Comparison of ENCODE assay signal across 8 cellular contexts in genomic region chr19:40392894-40393517, GRCh38. TPM values are rescaled to one million over a fixed set of nuclear protein-coding genes. Genes with fewer than 3 reads are reported as not detected.
DNase-seq lines count a peak whose midpoint lies in the region; ATAC-seq lines count a peak whose summit lies in the region.
"Had no signal": no experiment of that assay in that cellular context is flagged by ENCODE, and none has a peak within 500 bp of the region (broad histone marks: within the 10 kb centered on the region; RNA-seq: fewer than 3 reads in every experiment).

No MANE protein-coding gene starts in this region.

- no peaks in the 10 kb centered on the region for H3K27me3 Mint-ChIP-seq in naive thymus-derived CD8-positive, alpha-beta T cell

- no peak overlapping the region for H3K4me3 Mint-ChIP-seq in naive thymus-derived CD8-positive, alpha-beta T cell
- H3K4me3 Mint-ChIP-seq: activated naive CD4-positive, alpha-beta T cell treated with anti-CD3 and anti-CD28 coated beads for 36 hours; IgD-negative memory B cell had no signal

- H3K9ac ChIP-seq in NT2/D1 (ENCODE audit: insufficient read length, low read depth) = peak overlapping the region; percentile 21

- no peaks in the 10 kb centered on the region for H3K4me1 Mint-ChIP-seq in naive thymus-derived CD8-positive, alpha-beta T cell
- H3K4me1 Mint-ChIP-seq: IgD-negative memory B cell had no signal

- intact Hi-C loops in left ventricle myocardium superior (cut with micrococcal nuclease) = no loop called here

- POLR2A ChIA-PET in naive thymus-derived CD8-positive, alpha-beta T cell (lab: Charles Lee) = no interaction called here

- no peaks in the 10 kb centered on the region for H3K9me3 ChIP-seq in NT2/D1 (ENCODE audit: insufficient read depth, low read length)

- H3K27me3 ChIP-seq in NT2/D1 (ENCODE audit: insufficient read depth, insufficient read length) = no peaks in the 10 kb centered on the region

- DNase-seq in COLO668 (lab: John Stamatoyannopoulos, UW; ENCODE audit: unreplicated experiment) (peak; percentile 19), NT2/D1 (ENCODE audit: low read depth, low spot score) (no peak), left ventricle myocardium superior (no peak)
- no peak for DNase-seq in naive thymus-derived CD8-positive, alpha-beta T cell
- no peak for DNase-seq in activated CD4-positive, CD25-positive, alpha-beta regulatory T cell (lab: John Stamatoyannopoulos, UW)
- DNase-seq: activated naive CD4-positive, alpha-beta T cell treated with anti-CD3 and anti-CD28 coated beads for 36 hours had no signal

- H3K9me3 Mint-ChIP-seq in naive thymus-derived CD8-positive, alpha-beta T cell = no peaks in the 10 kb centered on the region
- H3K9me3 Mint-ChIP-seq: activated naive CD4-positive, alpha-beta T cell treated with anti-CD3 and anti-CD28 coated beads for 36 hours; IgD-negative memory B cell had no signal

- peaks cover 10% of the 10 kb centered on the region for H3K4me1 ChIP-seq in NT2/D1 (ENCODE audit: insufficient read depth, insufficient read length)

- H3K4me3 ChIP-seq in NT2/D1 (ENCODE audit: insufficient read length, low read depth) = no peak overlapping the region

- no peaks in the 10 kb centered on the region for H3K36me3 Mint-ChIP-seq in naive thymus-derived CD8-positive, alpha-beta T cell

- ATAC-seq in left ventricle myocardium superior (peak; percentile 47), HG03354 (IDR thresholded peaks at IDR 0.05; ENCODE audit: poor library complexity, severe bottlenecking, unreplicated experiment) (no peak)
- ATAC-seq in naive thymus-derived CD8-positive, alpha-beta T cell = no peak

- H3K27ac Mint-ChIP-seq in naive thymus-derived CD8-positive, alpha-beta T cell = peak overlapping the region in 2 of 10 donors; percentile 51 to 62
- H3K27ac Mint-ChIP-seq: activated naive CD4-positive, alpha-beta T cell treated with anti-CD3 and anti-CD28 coated beads for 36 hours; IgD-negative memory B cell had no signal

- no peaks in the 10 kb centered on the region for H3K36me3 ChIP-seq in NT2/D1 (ENCODE audit: insufficient read depth, insufficient read length, low read length)

RNA-seq across cellular contexts. Expression of gene HIPK4, which starts 3.0 kb away (rescaled TPM):
- total RNA-seq in left ventricle myocardium superior = not detected
- under 1 TPM; 0.18 to 0.19 TPM for total RNA-seq in naive thymus-derived CD8-positive, alpha-beta T cell
- polyA plus RNA-seq in naive thymus-derived CD8-positive, alpha-beta T cell = not detected
- total RNA-seq: activated naive CD4-positive, alpha-beta T cell treated with anti-CD3 and anti-CD28 coated beads for 36 hours had no signal

RNA-seq across cellular contexts. Expression of gene PRX, which starts 20.2 kb away (rescaled TPM):
- 4.1 TPM for total RNA-seq in left ventricle myocardium superior
- 1 to 10 TPM; 3.8 to 4.0 TPM for total RNA-seq in naive thymus-derived CD8-positive, alpha-beta T cell
- under 1 TPM; 0.39 to 0.49 (median 0.44) TPM for polyA plus RNA-seq in naive thymus-derived CD8-positive, alpha-beta T cell

RNA-seq across cellular contexts. Expression of gene SERTAD1, which starts 32.8 kb away (rescaled TPM):
- total RNA-seq in left ventricle myocardium superior = 8.9 TPM
- total RNA-seq in naive thymus-derived CD8-positive, alpha-beta T cell = 1 to 10 TPM; 6.2 to 8.1 TPM
- 10 to 100 TPM in 1 of 3 donors, 1 to 10 TPM in 2; 2.6 to 10.4 (median 3.5) TPM for polyA plus RNA-seq in naive thymus-derived CD8-positive, alpha-beta T cell

RNA-seq across cellular contexts. Expression of gene PLD3, which starts 44.5 kb away (rescaled TPM):
- total RNA-seq in left ventricle myocardium superior = 161 TPM
- total RNA-seq in naive thymus-derived CD8-positive, alpha-beta T cell = 10 to 100 TPM; 92.5 to 98.6 TPM
- polyA plus RNA-seq in naive thymus-derived CD8-positive, alpha-beta T cell = 10 to 100 TPM; 46.5 to 87.5 (median 67.5) TPM

RNA-seq across cellular contexts. Expression of gene C19orf47, which starts 44.8 kb away (rescaled TPM):
- 215 TPM for total RNA-seq in left ventricle myocardium superior
- 10 to 100 TPM; 12.6 to 16.9 TPM for total RNA-seq in naive thymus-derived CD8-positive, alpha-beta T cell
- 10 to 100 TPM in 1 of 3 donors, 1 to 10 TPM in 2; 6.8 to 10.0 (median 9.8) TPM for polyA plus RNA-seq in naive thymus-derived CD8-positive, alpha-beta T cell
